Comparison of ENCODE assay signal across 18 cellular contexts in the genomic region with DNA sequence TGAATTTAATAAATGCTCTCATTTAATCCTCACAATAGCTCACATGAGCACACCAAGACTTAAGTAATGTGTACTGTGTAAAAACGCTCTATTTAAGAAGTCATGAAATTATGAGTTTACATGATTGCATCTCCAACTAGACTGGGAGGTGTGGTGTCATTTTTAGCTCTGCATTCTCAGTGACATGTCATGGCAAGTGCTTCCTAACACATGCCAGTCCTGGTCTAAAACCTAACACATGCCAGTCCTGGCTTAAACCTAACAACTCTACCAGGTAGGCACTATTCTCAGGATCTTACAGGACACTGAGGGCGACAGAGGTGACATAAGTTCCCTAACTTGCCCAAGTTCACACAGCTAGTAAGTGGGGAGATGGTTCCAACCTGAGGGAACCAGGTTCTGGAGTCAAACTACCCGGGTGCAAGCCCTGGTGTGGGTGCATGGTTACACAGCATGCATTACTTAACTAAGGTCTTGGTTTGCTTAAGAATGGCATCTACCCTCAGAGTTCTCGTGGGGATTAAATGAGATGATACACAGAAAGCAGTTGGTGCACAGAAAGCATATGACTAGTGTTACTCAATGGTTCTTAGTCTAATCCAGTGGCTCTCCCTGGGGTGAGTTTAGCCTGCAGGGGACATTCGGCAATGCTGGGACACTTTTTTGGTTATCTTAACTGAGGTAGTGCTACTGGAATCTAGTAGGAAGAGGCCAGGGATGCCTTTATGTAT. TPM values are rescaled to one million over a fixed set of nuclear protein-coding genes. Genes with fewer than 3 reads are reported as not detected.
"Had no signal": no experiment of that assay in that cellular context is flagged by ENCODE, and none has a peak within 500 bp of the region (broad histone marks: within the 10 kb centered on the region; RNA-seq: fewer than 3 reads in every experiment).

No MANE protein-coding gene starts in this region.

- H3K27ac ChIP-seq: hepatocyte, neural progenitor cell, ovary, tibial artery, vagina, VCaP had no signal

- FAIRE-seq: endometrium, frontal cortex, small intestine had no signal

- H3K9me3 ChIP-seq: ovary, tibial artery, vagina had no signal

- ATAC-seq: activated CD4-positive, alpha-beta T cell treated with anti-CD3 and anti-CD28 coated beads for 36 hours; activated naive CD4-positive, alpha-beta T cell treated with anti-CD3 and anti-CD28 coated beads, Interleukin-2, amount 50 U/mL, for 72 hours had no signal

- DNase-seq: activated CD4-positive, alpha-beta memory T cell treated with anti-CD3 and anti-CD28 coated beads, Interleukin-2, amount 10 ng/mL, durations not matched to agents 7 days and 5 days; activated CD4-positive, alpha-beta T cell treated with anti-CD3 and anti-CD28 coated beads for 36 hours; activated CD8-positive, alpha-beta memory T cell treated with anti-CD3 and anti-CD28 coated beads, Interleukin-2, amount 50 U/mL, for 4 hours; amygdala; midbrain; ovary; small intestine; T-helper 9 cell; tibial artery had no signal

- H2AFZ ChIP-seq: hepatocyte, neural progenitor cell had no signal

- H3K4me3 ChIP-seq: hepatocyte, neural progenitor cell, ovary, tibial artery, vagina had no signal

- H3K9ac ChIP-seq: neural progenitor cell had no signal

- H3K36me3 ChIP-seq: ovary had no signal

- H3K79me2 ChIP-seq: hepatocyte had no signal

- H3K27me3 ChIP-seq: hepatocyte, neural progenitor cell, ovary, tibial artery, vagina had no signal

- H3K4me2 ChIP-seq: hepatocyte, neural progenitor cell had no signal

RNA-seq across cellular contexts. Expression of a gene that starts 14.7 kb away (rescaled TPM):
- total RNA-seq: activated CD4-positive, alpha-beta memory T cell treated with anti-CD3 and anti-CD28 coated beads, Interleukin-2, amount 10 ng/mL, durations not matched to agents 7 days and 5 days; activated CD4-positive, alpha-beta T cell treated with anti-CD3 and anti-CD28 coated beads for 36 hours; activated naive CD4-positive, alpha-beta T cell treated with anti-CD3 and anti-CD28 coated beads, Interleukin-2, amount 50 U/mL, for 72 hours; frontal cortex; hepatocyte; kidney epithelial cell; ovary; renal cortical epithelial cell; vagina had no signal
- polyA plus RNA-seq: ovary, small intestine had no signal
